ENCODE assay signal across 13 cellular contexts in genomic region chr20:61356171-61356570, GRCh38.
"Had no signal": no experiment of that assay in that cellular context is flagged by ENCODE, and none has a peak within 500 bp of the region (broad histone marks: within the 10 kb centered on the region; RNA-seq: fewer than 3 reads in every experiment).

No MANE protein-coding gene starts in this region.

- ATAC-seq: left lung; mucosa of descending colon; naive thymus-derived CD8-positive, alpha-beta T cell; pancreas had no signal

- H3K36me3 Mint-ChIP-seq: naive thymus-derived CD8-positive, alpha-beta T cell had no signal

- DNase-seq: colonic mucosa; dermis blood vessel endothelial cell; foreskin melanocyte; head of caudate nucleus; left lung; mucosa of descending colon; naive thymus-derived CD8-positive, alpha-beta T cell; pancreas; small intestine; stimulated activated CD4-positive, alpha-beta T cell treated with anti-CD3 and anti-CD28 coated beads, Interleukin-2, amount 100 ng/mL, for 48 hours; stimulated activated naive CD4-positive, alpha-beta T cell treated with Interleukin-2 at 50 U/mL for 16 hours; trophoblast cell had no signal

- H3K9me3 Mint-ChIP-seq: neural crest cell had no signal

- H3K4me3 Mint-ChIP-seq: naive thymus-derived CD8-positive, alpha-beta T cell had no signal

- H3K27ac Mint-ChIP-seq: naive thymus-derived CD8-positive, alpha-beta T cell had no signal
